21 cellular contexts compared by ENCODE assay signal in genomic region chr4:137794779-137795178, GRCh38.
A peak's percentile ranks its signal among the peaks of the same experiment; 100 is the strongest.
DNase-seq lines count a peak whose midpoint lies in the region; FAIRE-seq and TF ChIP-seq lines count a peak whose summit lies in the region.
"Had no signal": no experiment of that assay in that cellular context is flagged by ENCODE, and none has a peak within 500 bp of the region (broad histone marks: within the 10 kb centered on the region; RNA-seq: fewer than 3 reads in every experiment).

No MANE protein-coding gene starts in this region.

- H3K9me3 Mint-ChIP-seq in endodermal cell = no peaks in the 10 kb centered on the region
- H3K9me3 Mint-ChIP-seq in neural progenitor cell = no peaks in the 10 kb centered on the region
- H3K9me3 Mint-ChIP-seq: activated T-helper 2 cell treated with anti-CD3 and anti-CD28 coated beads, Interferon-gamma antibody, Interleukin-2, Interleukin-4, amounts not matched to agents 10 μg/mL and 5 μg/mL and 100 μg/mL, durations not matched to agents 14 hours and 24 hours and 36 hours; mesothelial cell of epicardium had no signal

- H2AFZ ChIP-seq in neural progenitor cell (replicated peaks) = no peak overlapping the region
- no peak overlapping the region for H2AFZ ChIP-seq in Karpas-422 (ENCODE audit: low read length)

- peak; percentile 81 for DNase-seq in DMS 273 (lab: John Stamatoyannopoulos, UW; ENCODE audit: unreplicated experiment)
- DNase-seq in NCI-H2029 treated with DMSO at 0.1 percent for 48 hours (lab: John Stamatoyannopoulos, UW) = peak; percentile 48
- no peak for DNase-seq in endodermal cell
- DNase-seq in retina = peak; percentile 2
- DNase-seq in HTR-8/SVneo (ENCODE audit: insufficient read length, low spot score) = no peak
- DNase-seq in neural progenitor cell (ENCODE audit: low spot score) = no peak
- DNase-seq in Karpas-422 = no peak
- no peak for DNase-seq in uterus
- DNase-seq: activated CD8-positive, alpha-beta T cell treated with anti-CD3 and anti-CD28 coated beads, Interleukin-2, amount 10 ng/mL, durations not matched to agents 7 days and 5 days; BE2C; heart right ventricle; KBM-7; kidney; NCI-H82; occipital lobe; stimulated activated CD4-positive, alpha-beta T cell treated with anti-CD3 and anti-CD28 coated beads, Interleukin-12 subunit alpha, Interleukin-12 subunit beta, amount 100 ng/mL, for 4 hours; T-cell had no signal

- TF ChIP-seq CTCF in endodermal cell (conservative IDR thresholded peaks at IDR 0.05) (no peak), neural progenitor cell (IDR thresholded peaks at IDR 0.05) (no peak), uterus (IDR thresholded peaks at IDR 0.05) (no peak)

- H3K4me1 ChIP-seq in endodermal cell (ENCODE audit: control insufficient read depth, insufficient read depth, low read length) (no peaks in the 10 kb centered on the region), neural progenitor cell (peaks cover 8% of the 10 kb centered on the region), Karpas-422 (ENCODE audit: low read length) (no peaks in the 10 kb centered on the region), uterus (no peaks in the 10 kb centered on the region)
- H3K4me1 ChIP-seq: BE2C, heart right ventricle had no signal

- 88 to 90% methylated on average over 6 of the region's 6 CpGs for WGBS in endodermal cell (ENCODE audit: insufficient coverage in 1 of 2, insufficient read length in 1 of 2), 2 experiments

- no peaks in the 10 kb centered on the region for H3K36me3 Mint-ChIP-seq in endodermal cell (ENCODE audit: low read depth)
- H3K36me3 Mint-ChIP-seq in neural progenitor cell = no peaks in the 10 kb centered on the region
- H3K36me3 Mint-ChIP-seq: mesothelial cell of epicardium, T-cell had no signal

- no peaks in the 10 kb centered on the region for H4K20me1 ChIP-seq in neural progenitor cell (ENCODE audit: low read depth)
- no peaks in the 10 kb centered on the region for H4K20me1 ChIP-seq in Karpas-422 (ENCODE audit: insufficient read depth, low read depth, low read length)

- no peak for FAIRE-seq in HTR-8/SVneo (lab: Jason Lieb, UNC)
- FAIRE-seq: colon, kidney had no signal

- H3K4me1 Mint-ChIP-seq in endodermal cell = no peaks in the 10 kb centered on the region
- H3K4me1 Mint-ChIP-seq in neural progenitor cell = peaks cover 19% of the 10 kb centered on the region
- H3K4me1 Mint-ChIP-seq: T-cell had no signal

- H3K79me2 ChIP-seq in neural progenitor cell (ENCODE audit: low read depth) (no peaks in the 10 kb centered on the region), Karpas-422 (ENCODE audit: low read length) (no peaks in the 10 kb centered on the region)

- H3K4me3 ChIP-seq in endodermal cell (ENCODE audit: low read length) (no peak overlapping the region), neural progenitor cell (no peak overlapping the region), Karpas-422 (ENCODE audit: low read length) (no peak overlapping the region), uterus (peak overlapping the region in 1 of 2 donors; percentile 4)
- H3K4me3 ChIP-seq: heart right ventricle had no signal

- H3K4me3 Mint-ChIP-seq in endodermal cell = no peak overlapping the region
- H3K4me3 Mint-ChIP-seq in neural progenitor cell = no peak overlapping the region
- H3K4me3 Mint-ChIP-seq: activated CD8-positive, alpha-beta T cell treated with anti-CD3 and anti-CD28 coated beads, Interleukin-2, amount 10 ng/mL, durations not matched to agents 7 days and 5 days; mesothelial cell of epicardium; stimulated activated naive CD8-positive, alpha-beta T cell treated with anti-CD3 and anti-CD28 coated beads, Interleukin-15, Interleukin-2, amounts not matched to agents 100 ng/mL and 50 ng/mL, for 24 hours; T-cell had no signal

- H3F3A ChIP-seq in neural progenitor cell (ENCODE audit: low read depth) = no peaks in the 10 kb centered on the region

- TF ChIP-seq POLR2A in uterus (IDR thresholded peaks at IDR 0.05) = no peak

- intact Hi-C loops in uterus (cut with DNase I; ENCODE audit: low total_unique reads) = no loop called here

- H3K9ac ChIP-seq in endodermal cell (ENCODE audit: extremely low read depth, low read length, poor library complexity, severe bottlenecking) = no peak overlapping the region
- no peak overlapping the region for H3K9ac ChIP-seq in neural progenitor cell
- no peak overlapping the region for H3K9ac ChIP-seq in Karpas-422 (ENCODE audit: low read length)

- H3K27ac ChIP-seq in endodermal cell (ENCODE audit: low read depth, low read length) (peak overlapping the region; percentile 5), neural progenitor cell (no peak overlapping the region), Karpas-422 (ENCODE audit: low read length) (no peak overlapping the region), uterus (no peak overlapping the region)
- H3K27ac ChIP-seq: heart right ventricle had no signal

- no peak overlapping the region for H3K27ac Mint-ChIP-seq in endodermal cell
- no peak overlapping the region for H3K27ac Mint-ChIP-seq in neural progenitor cell
- H3K27ac Mint-ChIP-seq: activated CD8-positive, alpha-beta T cell treated with anti-CD3 and anti-CD28 coated beads, Interleukin-2, amount 10 ng/mL, durations not matched to agents 7 days and 5 days; activated T-helper 2 cell treated with anti-CD3 and anti-CD28 coated beads, Interferon-gamma antibody, Interleukin-2, Interleukin-4, amounts not matched to agents 10 μg/mL and 5 μg/mL and 100 μg/mL, durations not matched to agents 14 hours and 24 hours and 36 hours; mesothelial cell of epicardium; stimulated activated naive CD8-positive, alpha-beta T cell treated with anti-CD3 and anti-CD28 coated beads, Interleukin-15, Interleukin-2, amounts not matched to agents 100 ng/mL and 50 ng/mL, for 24 hours; T-cell had no signal

- H3K27me3 ChIP-seq in endodermal cell (ENCODE audit: control insufficient read depth, insufficient read depth, low read length, poor library complexity, severe bottlenecking) = no peaks in the 10 kb centered on the region
- no peaks in the 10 kb centered on the region for H3K27me3 ChIP-seq in neural progenitor cell
- no peaks in the 10 kb centered on the region for H3K27me3 ChIP-seq in Karpas-422 (ENCODE audit: low read length)
- no peaks in the 10 kb centered on the region for H3K27me3 ChIP-seq in uterus
- H3K27me3 ChIP-seq: BE2C, heart right ventricle had no signal

- no peaks in the 10 kb centered on the region for H3K9me2 ChIP-seq in Karpas-422 (replicated peaks; ENCODE audit: insufficient read depth, low read length)

- no peak overlapping the region for H3K4me2 ChIP-seq in neural progenitor cell
- H3K4me2 ChIP-seq in Karpas-422 (ENCODE audit: low read depth, low read length, poor library complexity, severe bottlenecking) = no peak overlapping the region

- H3K36me3 ChIP-seq in endodermal cell (ENCODE audit: control insufficient read depth, insufficient read depth, low read length) (no peaks in the 10 kb centered on the region), neural progenitor cell (no peaks in the 10 kb centered on the region), Karpas-422 (ENCODE audit: insufficient read depth, low read length) (no peaks in the 10 kb centered on the region), uterus (no peaks in the 10 kb centered on the region)
- H3K36me3 ChIP-seq: BE2C, heart right ventricle had no signal

- no peaks in the 10 kb centered on the region for H3K27me3 Mint-ChIP-seq in endodermal cell (ENCODE audit: insufficient read depth)
- no peaks in the 10 kb centered on the region for H3K27me3 Mint-ChIP-seq in neural progenitor cell (ENCODE audit: insufficient read depth, low read depth)
- H3K27me3 Mint-ChIP-seq: stimulated activated naive CD8-positive, alpha-beta T cell treated with anti-CD3 and anti-CD28 coated beads, Interleukin-15, Interleukin-2, amounts not matched to agents 100 ng/mL and 50 ng/mL, for 24 hours; T-cell had no signal

- no peaks in the 10 kb centered on the region for H3K9me3 ChIP-seq in endodermal cell (ENCODE audit: control insufficient read depth, low read length)
- no peaks in the 10 kb centered on the region for H3K9me3 ChIP-seq in neural progenitor cell (ENCODE audit: low read depth)
- H3K9me3 ChIP-seq in Karpas-422 (ENCODE audit: low read length) = no peaks in the 10 kb centered on the region
- no peaks in the 10 kb centered on the region for H3K9me3 ChIP-seq in uterus
- H3K9me3 ChIP-seq: BE2C had no signal

Comparison
In these comparisons a context has a peak if more than half of its experiments do, and no peak if none do; other contexts are left out.
1. DNase-seq: peak in DMS 273 (single experiment), NCI-H2029 treated with DMSO at 0.1 percent for 48 hours (single experiment) and retina (single experiment); none in endodermal cell (single experiment), HTR-8/SVneo (single experiment), neural progenitor cell (single experiment), Karpas-422 (single experiment) and uterus (0 of 2).